ENCODE assay signal across 20 cellular contexts in genomic region chr15:80527961-80528360, GRCh38.
DNase-seq lines count a peak whose midpoint lies in the region; ATAC-seq and TF ChIP-seq lines count a peak whose summit lies in the region.
"Had no signal": no experiment of that assay in that cellular context is flagged by ENCODE, and none has a peak within 500 bp of the region (broad histone marks: within the 10 kb centered on the region; RNA-seq: fewer than 3 reads in every experiment).

No MANE protein-coding gene starts in this region.

- TF ChIP-seq CTCF in IMR-90 (conservative IDR thresholded peaks at IDR 0.05; ENCODE audit: low read depth, low read length), result no peak

- peaks cover 8% of the 10 kb centered on the region for H3K27me3 Mint-ChIP-seq in activated naive CD4-positive, alpha-beta T cell treated with anti-CD3 and anti-CD28 coated beads, Interleukin-2, amount 10 ng/mL, durations not matched to agents 7 days and 5 days

- no peaks in the 10 kb centered on the region for H3K9me3 Mint-ChIP-seq in activated naive CD4-positive, alpha-beta T cell treated with anti-CD3 and anti-CD28 coated beads, Interleukin-2, amount 10 ng/mL, durations not matched to agents 7 days and 5 days
- H3K9me3 Mint-ChIP-seq: CD8-positive, alpha-beta T cell; HFFc6 had no signal

- no peak overlapping the region for H3K9ac ChIP-seq in IMR-90 (ENCODE audit: low read depth, low read length)
- H3K9ac ChIP-seq in adipocyte (ENCODE audit: low read length), result peak overlapping the region; percentile 8
- H3K9ac ChIP-seq in mesenchymal stem cell (ENCODE audit: low read length), result peak overlapping the region; percentile 28
- H3K9ac ChIP-seq: BLaER1 treated with 17β-estradiol and CSF1 and Interleukin-3, amounts not matched to agents 10 nM and 100 nM had no signal

- no peak overlapping the region for H3K4me3 ChIP-seq in IMR-90 (ENCODE audit: insufficient read depth, low read depth, low read length)
- H3K4me3 ChIP-seq in adipocyte (ENCODE audit: low read length), result no peak overlapping the region
- H3K4me3 ChIP-seq in mesenchymal stem cell (ENCODE audit: insufficient read depth in 1 of 2, low read depth in 1 of 2, low read length in 2 of 2), result no peak overlapping the region
- H3K4me3 ChIP-seq: BLaER1 treated with 17β-estradiol and CSF1 and Interleukin-3, amounts not matched to agents 10 nM and 100 nM; GM12878 had no signal

- POLR2A ChIA-PET in IMR-90 (lab: Charles Lee; ENCODE audit: unreplicated experiment), result no interaction called here

- H3K27ac Mint-ChIP-seq in activated naive CD4-positive, alpha-beta T cell treated with anti-CD3 and anti-CD28 coated beads, Interleukin-2, amount 10 ng/mL, durations not matched to agents 7 days and 5 days, result no peak overlapping the region
- H3K27ac Mint-ChIP-seq: B cell; CD8-positive, alpha-beta T cell; HFFc6 had no signal

- H3K18ac ChIP-seq in IMR-90 (ENCODE audit: low read depth, low read length), result peak overlapping the region; percentile 63; the same call in 1 of the 2 replicates
- no peak overlapping the region for H3K18ac ChIP-seq in mesenchymal stem cell (ENCODE audit: low read depth in 1 of 2, low read length in 2 of 2)

- H2BK15ac ChIP-seq in IMR-90 (ENCODE audit: low read depth, low read length), result no peak overlapping the region
- no peak overlapping the region for H2BK15ac ChIP-seq in mesenchymal stem cell (ENCODE audit: low read depth, poor library complexity, severe bottlenecking)

- H2AFZ ChIP-seq in IMR-90 (replicated peaks; ENCODE audit: low read length, poor library complexity), result no peak overlapping the region
- H2AFZ ChIP-seq in mesenchymal stem cell (ENCODE audit: low read depth, low read length), result no peak overlapping the region

- CTCF ChIA-PET in IMR-90 (lab: Yijun Ruan, JAX), result no interaction called here
- CTCF ChIA-PET in activated naive CD4-positive, alpha-beta T cell treated with anti-CD3 and anti-CD28 coated beads, Interleukin-2, amount 10 ng/mL, durations not matched to agents 7 days and 5 days (lab: Charles Lee), result no interaction called here

- no peak overlapping the region for H4K8ac ChIP-seq in IMR-90 (ENCODE audit: low read depth in 2 of 2, low read length in 2 of 2)
- no peak overlapping the region for H4K8ac ChIP-seq in mesenchymal stem cell (ENCODE audit: low read length)

- H3K4me3 Mint-ChIP-seq in activated naive CD4-positive, alpha-beta T cell treated with anti-CD3 and anti-CD28 coated beads, Interleukin-2, amount 10 ng/mL, durations not matched to agents 7 days and 5 days, result no peak overlapping the region
- H3K4me3 Mint-ChIP-seq: B cell; CD8-positive, alpha-beta T cell; HFFc6 had no signal

- no peak for DNase-seq in IMR-90
- no peak for DNase-seq in adipocyte (ENCODE audit: low read depth)
- no peak for DNase-seq in mesenchymal stem cell
- peak in 8 of 10 donors; percentile 30 to 93 (median 62) for DNase-seq in posterior cingulate gyrus
- no peak for DNase-seq in activated naive CD4-positive, alpha-beta T cell treated with anti-CD3 and anti-CD28 coated beads, Interleukin-2, amount 10 ng/mL, durations not matched to agents 7 days and 5 days
- no peak for DNase-seq in activated CD4-positive, CD25-positive, alpha-beta regulatory T cell (lab: John Stamatoyannopoulos, UW)
- no peak for DNase-seq in NCI-H2029 (lab: John Stamatoyannopoulos, UW)
- no peak for DNase-seq in stimulated activated CD4-positive, alpha-beta T cell treated with anti-CD3 and anti-CD28 coated beads, Interleukin-4, amount 100 ng/mL, for 4 hours
- DNase-seq: Calu3; CD8-positive, alpha-beta T cell; DMS53; DND-41; EL; GOT3; H7; HFFc6 had no signal

- peaks cover 4 to 35% of the 10 kb centered on the region in 2 experiments; a peak in 3 of 4 replicates for H3K79me1 ChIP-seq in IMR-90 (ENCODE audit: low read depth in 1 of 2, low read length in 2 of 2)
- H3K79me1 ChIP-seq in mesenchymal stem cell (replicated peaks; ENCODE audit: low read length, poor library complexity, severe bottlenecking), result peaks cover under 1% of the 10 kb centered on the region

- H2AK5ac ChIP-seq in IMR-90 (ENCODE audit: low read depth, low read length) (peak overlapping the region; percentile 27; the same call in 1 of the 2 replicates), mesenchymal stem cell (ENCODE audit: low read length, severe bottlenecking) (no peak overlapping the region)

- no peak overlapping the region for H2AK9ac ChIP-seq in IMR-90 (replicated peaks; ENCODE audit: low read depth, low read length, poor library complexity)

- H3K27me3 ChIP-seq in IMR-90 (ENCODE audit: control insufficient read depth, insufficient read depth, low read length) (no peaks in the 10 kb centered on the region), adipocyte (replicated peaks; ENCODE audit: control insufficient read depth, insufficient read depth, low read length) (no peaks in the 10 kb centered on the region), mesenchymal stem cell (ENCODE audit: control insufficient read depth in 1 of 2, insufficient read depth in 1 of 2, low read length in 2 of 2) (no peaks in the 10 kb centered on the region)
- H3K27me3 ChIP-seq: BLaER1 treated with 17β-estradiol and CSF1 and Interleukin-3, amounts not matched to agents 10 nM and 100 nM had no signal

- peak overlapping the region; percentile 11; the same call in 1 of the 2 replicates for H4K91ac ChIP-seq in IMR-90 (ENCODE audit: insufficient read depth, low read depth, low read length)
- H4K91ac ChIP-seq in mesenchymal stem cell (ENCODE audit: low read length), result no peak overlapping the region

- dilution Hi-C loops in IMR-90 (cut with HindIII; ENCODE audit: low sequenced_read_pairs, unreplicated experiment), result no loop called here

- no TSS peak for BruUV-seq in IMR-90 (replicated peaks; lab: Mats Ljungman, UMichigan)

- H3K36me3 ChIP-seq in IMR-90 (ENCODE audit: control insufficient read depth, insufficient read depth, low read length), result peaks cover 6% of the 10 kb centered on the region
- H3K36me3 ChIP-seq in adipocyte (ENCODE audit: control insufficient read depth, insufficient read depth, low read length, severe bottlenecking), result no peaks in the 10 kb centered on the region
- H3K36me3 ChIP-seq in mesenchymal stem cell (ENCODE audit: control insufficient read depth in 1 of 2, insufficient read depth in 2 of 2, low read depth in 1 of 2, low read length in 2 of 2), result peaks cover 0 to 19% of the 10 kb centered on the region in 2 experiments

- H3K27ac ChIP-seq in IMR-90 (ENCODE audit: insufficient read depth, low read length), result no peak overlapping the region
- H3K27ac ChIP-seq in mesenchymal stem cell (ENCODE audit: low read length, poor library complexity, severe bottlenecking), result no peak overlapping the region
- H3K27ac ChIP-seq: BLaER1 treated with 17β-estradiol and CSF1 and Interleukin-3, amounts not matched to agents 10 nM and 100 nM had no signal

- no peak overlapping the region for H3K56ac ChIP-seq in IMR-90 (ENCODE audit: extremely low read depth, insufficient read depth, low read length)

- H3K9me3 ChIP-seq in IMR-90 (ENCODE audit: control insufficient read depth, insufficient read depth, low read length), result no peaks in the 10 kb centered on the region
- no peaks in the 10 kb centered on the region for H3K9me3 ChIP-seq in adipocyte (ENCODE audit: control insufficient read depth, low read length)
- H3K9me3 ChIP-seq in mesenchymal stem cell (ENCODE audit: control insufficient read depth, low read length), result no peaks in the 10 kb centered on the region

- peaks cover 24% of the 10 kb centered on the region; the same call in 1 of the 2 replicates for H3K9me1 ChIP-seq in IMR-90 (ENCODE audit: insufficient read depth, low read length)

- no peak for TF ChIP-seq POLR2A in IMR-90 (IDR thresholded peaks at IDR 0.05; ENCODE audit: low read depth, low read length)

- H3K36me3 Mint-ChIP-seq in activated naive CD4-positive, alpha-beta T cell treated with anti-CD3 and anti-CD28 coated beads, Interleukin-2, amount 10 ng/mL, durations not matched to agents 7 days and 5 days, result no peaks in the 10 kb centered on the region
- H3K36me3 Mint-ChIP-seq: CD8-positive, alpha-beta T cell had no signal

- no peaks in the 10 kb centered on the region for H3K4me1 Mint-ChIP-seq in activated naive CD4-positive, alpha-beta T cell treated with anti-CD3 and anti-CD28 coated beads, Interleukin-2, amount 10 ng/mL, durations not matched to agents 7 days and 5 days
- H3K4me1 Mint-ChIP-seq: B cell had no signal

- intact Hi-C loops in IMR-90 (cut with micrococcal nuclease) (no loop called here), posterior cingulate gyrus (cut with DNase I) (no loop called here)

- H3K14ac ChIP-seq in IMR-90 (replicated peaks; ENCODE audit: low read depth, low read length), result 0 out of 2 replicates have a peak overlapping the region, but pooled peaks have one; percentile 25
- no peak overlapping the region for H3K14ac ChIP-seq in mesenchymal stem cell (ENCODE audit: low read length in 2 of 2)

- no peak for TF ChIP-seq RAD21 in IMR-90 (IDR thresholded peaks at IDR 0.05; ENCODE audit: low read length)

- peak overlapping the region; percentile 83; the same call in 1 of the 2 replicates for H4K5ac ChIP-seq in IMR-90 (ENCODE audit: low read depth, low read length)

- peak overlapping the region; percentile 42; the same call in 1 of the 2 replicates for H2BK20ac ChIP-seq in IMR-90 (ENCODE audit: low read depth, low read length)

- H3K4me2 ChIP-seq in IMR-90 (ENCODE audit: low read depth, low read length) (no peak overlapping the region), mesenchymal stem cell (ENCODE audit: low read length, poor library complexity, severe bottlenecking) (no peak overlapping the region)
- H3K4me2 ChIP-seq: BLaER1 treated with 17β-estradiol and CSF1 and Interleukin-3, amounts not matched to agents 10 nM and 100 nM had no signal

- H2BK12ac ChIP-seq in mesenchymal stem cell (ENCODE audit: low read length in 2 of 2), result no peak overlapping the region

- H3K4ac ChIP-seq in IMR-90 (ENCODE audit: low read depth, low read length) (0 out of 2 replicates have a peak overlapping the region, but pooled peaks have one; percentile 51), mesenchymal stem cell (ENCODE audit: low read depth in 1 of 2, low read length in 2 of 2) (no peak overlapping the region)

- in situ Hi-C loops in IMR-90 (cut with MboI; ENCODE audit: low sequenced_read_pairs), result no loop called here

- no CpG with 5 or more reads among the region's 5 CpGs for WGBS in IMR-90 (ENCODE audit: extremely low coverage in 2 of 2, insufficient read length in 1 of 2), 2 experiments
- WGBS in mesenchymal stem cell, result 98% methylated on average over 5 of the region's 5 CpGs

- H2BK5ac ChIP-seq in IMR-90 (ENCODE audit: low read depth, low read length, poor library complexity, severe bottlenecking), result no peak overlapping the region
- H2BK5ac ChIP-seq in mesenchymal stem cell (ENCODE audit: low read depth, low read length, poor library complexity, severe bottlenecking), result no peak overlapping the region

- H2BK120ac ChIP-seq in IMR-90 (ENCODE audit: low read depth, low read length) (peak overlapping the region; percentile 54; the same call in 1 of the 2 replicates), mesenchymal stem cell (ENCODE audit: low read depth, low read length) (no peak overlapping the region)

- H3K23ac ChIP-seq in IMR-90 (ENCODE audit: low read depth, low read length) (no peak overlapping the region), mesenchymal stem cell (ENCODE audit: low read length in 2 of 2) (no peak overlapping the region)

- H3K4me1 ChIP-seq in IMR-90 (ENCODE audit: control insufficient read depth, insufficient read depth, low read length) (peaks cover 22% of the 10 kb centered on the region), adipocyte (ENCODE audit: control insufficient read depth, insufficient read depth, low read length) (peaks cover 56% of the 10 kb centered on the region), mesenchymal stem cell (ENCODE audit: control insufficient read depth, insufficient read depth, low read depth, low read length) (no peaks in the 10 kb centered on the region)

- ATAC-seq in IMR-90 (ENCODE audit: low read depth), result no peak
- ATAC-seq: CD8-positive, alpha-beta T cell; GM12878; HCT116 had no signal

- H4K20me1 ChIP-seq in IMR-90 (ENCODE audit: insufficient read depth, low read length), result no peaks in the 10 kb centered on the region
- H4K20me1 ChIP-seq: BLaER1 treated with 17β-estradiol and CSF1 and Interleukin-3, amounts not matched to agents 10 nM and 100 nM had no signal

Comparison
In these comparisons a context has a peak if more than half of its experiments do, and no peak if none do; other contexts are left out.
1. DNase-seq: peak in posterior cingulate gyrus (8 of 10); none in IMR-90 (single experiment), adipocyte (single experiment), mesenchymal stem cell (single experiment), activated naive CD4-positive, alpha-beta T cell treated with anti-CD3 and anti-CD28 coated beads, Interleukin-2, amount 10 ng/mL, durations not matched to agents 7 days and 5 days (single experiment), activated CD4-positive, CD25-positive, alpha-beta regulatory T cell (0 of 4), NCI-H2029 (single experiment) and stimulated activated CD4-positive, alpha-beta T cell treated with anti-CD3 and anti-CD28 coated beads, Interleukin-4, amount 100 ng/mL, for 4 hours (0 of 2).